Comparison of ENCODE assay signal across 18 cellular contexts in genomic region chr7:3510101-3511020, GRCh38.
DNase-seq lines count a peak whose midpoint lies in the region; ATAC-seq, FAIRE-seq and TF ChIP-seq lines count a peak whose summit lies in the region.
"Had no signal": no experiment of that assay in that cellular context is flagged by ENCODE, and none has a peak within 500 bp of the region (broad histone marks: within the 10 kb centered on the region; RNA-seq: fewer than 3 reads in every experiment).

No MANE protein-coding gene starts in this region.

- no peak overlapping the region for H3K27ac ChIP-seq in GM12878 (ENCODE audit: control insufficient read depth, insufficient read depth)
- H3K27ac ChIP-seq in PC-3 (ENCODE audit: low read length) = no peak overlapping the region
- H3K27ac ChIP-seq: lower lobe of right lung, transverse colon had no signal

- H3F3A ChIP-seq in PC-3 (ENCODE audit: low read length, unreplicated experiment) = no peaks in the 10 kb centered on the region

- H4K20me1 ChIP-seq in GM12878 (ENCODE audit: control insufficient read depth, insufficient read depth) (no peaks in the 10 kb centered on the region), PC-3 (ENCODE audit: low read length) (no peaks in the 10 kb centered on the region)

- intact Hi-C loops in GM12878 (cut with micrococcal nuclease; ENCODE audit: unreplicated experiment) = no loop called here
- intact Hi-C loops in activated CD8-positive, alpha-beta T cell treated with anti-CD3 and anti-CD28 coated beads for 36 hours (cut with micrococcal nuclease) = no loop called here
- intact Hi-C loops in PC-3 (cut with micrococcal nuclease) = no loop called here

- H3K4me2 ChIP-seq in GM12878 (ENCODE audit: control insufficient read depth, insufficient read depth) = no peak overlapping the region
- no peak overlapping the region for H3K4me2 ChIP-seq in PC-3 (ENCODE audit: low read length)

- FAIRE-seq in GM12878 (lab: Jason Lieb, UNC) = no peak
- FAIRE-seq: GM19239 had no signal

- H3K27me3 ChIP-seq in GM12878 (replicated peaks in 1 of 2; ENCODE audit: control insufficient read depth in 2 of 2, insufficient read depth in 2 of 2, low read length in 1 of 2) (no peaks in the 10 kb centered on the region), PC-3 (ENCODE audit: low read length) (no peaks in the 10 kb centered on the region)
- H3K27me3 ChIP-seq: transverse colon had no signal

- RAD21 ChIA-PET in GM12878 (lab: Charles Lee; ENCODE audit: unreplicated experiment) = no interaction called here

- peaks cover 14% of the 10 kb centered on the region for H3K9me3 Mint-ChIP-seq in activated CD8-positive, alpha-beta T cell treated with anti-CD3 and anti-CD28 coated beads for 36 hours
- peaks cover 72% of the 10 kb centered on the region for H3K9me3 Mint-ChIP-seq in HFFc6

- no peak overlapping the region for H3K4me3 ChIP-seq in GM12878
- no peak overlapping the region for H3K4me3 ChIP-seq in PC-3 (ENCODE audit: low read length)
- H3K4me3 ChIP-seq: lower lobe of right lung, transverse colon had no signal

- no TSS peak for BruUV-seq in GM12878 (replicated peaks; lab: Mats Ljungman, UMichigan)
- BruUV-seq in PC-3 (replicated peaks; lab: Mats Ljungman, UMichigan) = no TSS peak

- peaks cover 1% of the 10 kb centered on the region for H3K36me3 Mint-ChIP-seq in activated CD8-positive, alpha-beta T cell treated with anti-CD3 and anti-CD28 coated beads for 36 hours (ENCODE audit: low read depth)
- 0 out of 2 replicates have a peak, but pooled peaks cover 6% of the 10 kb centered on the region for H3K36me3 Mint-ChIP-seq in HFFc6 (ENCODE audit: low read depth)
- H3K36me3 Mint-ChIP-seq: activated naive CD4-positive, alpha-beta T cell treated with anti-CD3 and anti-CD28 coated beads, Interleukin-2, amount 10 ng/mL, durations not matched to agents 7 days and 5 days had no signal

- H2AFZ ChIP-seq in GM12878 (ENCODE audit: control insufficient read depth, low read depth, low read length) (no peak overlapping the region), PC-3 (ENCODE audit: low read length) (no peak overlapping the region)

- TF ChIP-seq CTCF in GM12878 (IDR thresholded peaks at IDR 0.05 in 2 of 3, conservative IDR thresholded peaks at IDR 0.05 in 1 of 3; ENCODE audit: control insufficient read depth in 2 of 3, extremely low read depth in 1 of 3, insufficient read depth in 1 of 3, low read depth in 3 of 3, low read length in 3 of 3) (no peak), HFFc6 (IDR thresholded peaks at IDR 0.05) (no peak), PC-3 (conservative IDR thresholded peaks at IDR 0.05; ENCODE audit: low read depth, low read length) (no peak)
- no peak for TF ChIP-seq CTCF in activated CD8-positive, alpha-beta T cell treated with anti-CD3 and anti-CD28 coated beads for 36 hours (IDR thresholded peaks at IDR 0.05)

- POLR2A ChIA-PET in GM12878 (lab: Charles Lee) (no interaction called here), PC-3 (lab: Charles Lee; ENCODE audit: unreplicated experiment) (no interaction called here)
- POLR2A ChIA-PET in activated CD8-positive, alpha-beta T cell treated with anti-CD3 and anti-CD28 coated beads for 36 hours (lab: Charles Lee) = no interaction called here

- in situ Hi-C loops in GM12878 (cut with MboI) = no loop called here

- peak; percentile 64 for ATAC-seq in GM12878
- ATAC-seq in activated CD8-positive, alpha-beta T cell treated with anti-CD3 and anti-CD28 coated beads for 36 hours = no peak
- no peak for ATAC-seq in PC-3
- ATAC-seq: effector memory CD8-positive, alpha-beta T cell; lower lobe of right lung; natural killer cell treated with Interleukin-12 subunit alpha and Interleukin-12 subunit beta and Interleukin-15 and Interleukin-18, amount 100 ng/mL, for 72 hours had no signal

- CTCF ChIA-PET in GM12878 (lab: Yijun Ruan, JAX) = no interaction called here
- CTCF ChIA-PET in activated CD8-positive, alpha-beta T cell treated with anti-CD3 and anti-CD28 coated beads for 36 hours (lab: Charles Lee) = no interaction called here
- CTCF ChIA-PET in PC-3 (lab: Charles Lee) = no interaction called here

- no peak overlapping the region for H3K4me3 Mint-ChIP-seq in activated CD8-positive, alpha-beta T cell treated with anti-CD3 and anti-CD28 coated beads for 36 hours
- no peak overlapping the region for H3K4me3 Mint-ChIP-seq in HFFc6
- H3K4me3 Mint-ChIP-seq: activated naive CD4-positive, alpha-beta T cell treated with anti-CD3 and anti-CD28 coated beads, Interleukin-2, amount 10 ng/mL, durations not matched to agents 7 days and 5 days; effector memory CD8-positive, alpha-beta T cell; natural killer cell treated with Interleukin-12 subunit alpha and Interleukin-12 subunit beta and Interleukin-15 and Interleukin-18, amount 100 ng/mL, for 72 hours had no signal

- H3K9me3 ChIP-seq in GM12878 (replicated peaks; ENCODE audit: control insufficient read depth, insufficient read depth, low read length) (no peaks in the 10 kb centered on the region), PC-3 (ENCODE audit: low read length) (peaks cover 4% of the 10 kb centered on the region; the same call in 1 of the 2 replicates)

- H3K4me1 ChIP-seq in GM12878 (ENCODE audit: control insufficient read depth, insufficient read depth, low read length) (no peaks in the 10 kb centered on the region), PC-3 (ENCODE audit: insufficient read depth, low read length) (no peaks in the 10 kb centered on the region)
- H3K4me1 ChIP-seq: lower lobe of right lung, transverse colon had no signal

- WGBS in GM12878 (ENCODE audit: insufficient coverage, insufficient replicate concordance, low lambda C conversion rate, missing lambda C conversion rate) = 27% methylated on average over 11 of the region's 11 CpGs

- H3K36me3 ChIP-seq in GM12878 (ENCODE audit: control insufficient read depth in 2 of 2, insufficient read depth in 2 of 2, low read length in 1 of 2) (no peaks in the 10 kb centered on the region), PC-3 (ENCODE audit: low read depth, low read length) (no peaks in the 10 kb centered on the region)
- H3K36me3 ChIP-seq: lower lobe of right lung, transverse colon had no signal

- TF ChIP-seq EP300 in GM12878 (IDR thresholded peaks at IDR 0.05; ENCODE audit: borderline replicate concordance in 1 of 2, control insufficient read depth in 1 of 2, low read depth in 2 of 2, low read length in 2 of 2) = no peak

- no peaks in the 10 kb centered on the region for H3K9me2 ChIP-seq in PC-3 (replicated peaks; ENCODE audit: low read length)

- SMC1A ChIA-PET in GM12878 (lab: Charles Lee; ENCODE audit: uncharacterized antibody, unreplicated experiment) = no interaction called here

- H3K79me2 ChIP-seq in GM12878 (ENCODE audit: control insufficient read depth, insufficient read depth, low read length) = no peaks in the 10 kb centered on the region
- no peaks in the 10 kb centered on the region for H3K79me2 ChIP-seq in PC-3 (ENCODE audit: low read length)

- no peak for TF ChIP-seq RAD21 in GM12878 (IDR thresholded peaks at IDR 0.05; ENCODE audit: insufficient read depth, low read depth, low read length)

- H3K27me3 Mint-ChIP-seq in activated CD8-positive, alpha-beta T cell treated with anti-CD3 and anti-CD28 coated beads for 36 hours = peaks cover 3% of the 10 kb centered on the region
- no peaks in the 10 kb centered on the region for H3K27me3 Mint-ChIP-seq in HFFc6 (ENCODE audit: insufficient read depth)
- H3K27me3 Mint-ChIP-seq: activated naive CD4-positive, alpha-beta T cell treated with anti-CD3 and anti-CD28 coated beads, Interleukin-2, amount 10 ng/mL, durations not matched to agents 7 days and 5 days had no signal

- no peak overlapping the region for H3K27ac Mint-ChIP-seq in activated CD8-positive, alpha-beta T cell treated with anti-CD3 and anti-CD28 coated beads for 36 hours
- H3K27ac Mint-ChIP-seq in HFFc6 = no peak overlapping the region
- H3K27ac Mint-ChIP-seq: activated naive CD4-positive, alpha-beta T cell treated with anti-CD3 and anti-CD28 coated beads, Interleukin-2, amount 10 ng/mL, durations not matched to agents 7 days and 5 days; effector memory CD8-positive, alpha-beta T cell; natural killer cell treated with Interleukin-12 subunit alpha and Interleukin-12 subunit beta and Interleukin-15 and Interleukin-18, amount 100 ng/mL, for 72 hours had no signal

- TF ChIP-seq POLR2A in GM12878 (IDR thresholded peaks at IDR 0.05; ENCODE audit: low read depth, low read length) = no peak

- no peaks in the 10 kb centered on the region for H3K4me1 Mint-ChIP-seq in activated CD8-positive, alpha-beta T cell treated with anti-CD3 and anti-CD28 coated beads for 36 hours (ENCODE audit: low read depth)
- no peaks in the 10 kb centered on the region for H3K4me1 Mint-ChIP-seq in HFFc6 (ENCODE audit: low read depth)
- H3K4me1 Mint-ChIP-seq: activated naive CD4-positive, alpha-beta T cell treated with anti-CD3 and anti-CD28 coated beads, Interleukin-2, amount 10 ng/mL, durations not matched to agents 7 days and 5 days had no signal

- H3K9ac ChIP-seq in GM12878 (ENCODE audit: control insufficient read depth, insufficient read depth, low read length) (no peak overlapping the region), PC-3 (ENCODE audit: low read length) (no peak overlapping the region)

- DNase-seq in SIG-M5 treated with dmso at 0.1 percent for 504 hours (lab: John Stamatoyannopoulos, UW; ENCODE audit: unreplicated experiment) (peak; percentile 8), SIG-M5 (lab: John Stamatoyannopoulos, UW) (no peak), MV-4-11 (lab: John Stamatoyannopoulos, UW) (peak; percentile 80), GM12878 (ENCODE audit: low read depth, low spot score) (no peak), HFFc6 (no peak), HT-29 (ENCODE audit: low spot score) (no peak), PC-3 (no peak)
- DNase-seq in activated CD8-positive, alpha-beta T cell treated with anti-CD3 and anti-CD28 coated beads for 36 hours = no peak
- DNase-seq: 8988T; activated CD8-positive, alpha-beta memory T cell treated with anti-CD3 and anti-CD28 coated beads, Interleukin-2, amount 50 U/mL, for 4 hours; activated naive CD4-positive, alpha-beta T cell treated with anti-CD3 and anti-CD28 coated beads, Interleukin-2, amount 10 ng/mL, durations not matched to agents 7 days and 5 days; effector memory CD8-positive, alpha-beta T cell; lower lobe of right lung; OCI-M1; stimulated activated CD4-positive, alpha-beta T cell treated with anti-CD3 and anti-CD28 coated beads, Interleukin-1b, Interleukin-23, amount 100 ng/mL, for 48 hours; transverse colon had no signal

TF ChIP-seq in GM12878, 131 proteins besides CTCF, POLR2A, EP300 and RAD21 (continues in another document):
- peak; percentile 67 for TF ChIP-seq RUNX3 (IDR thresholded peaks at IDR 0.05; ENCODE audit: low read length)

Comparison
In these comparisons a context has a peak if more than half of its experiments do, and no peak if none do; other contexts are left out.
1. DNase-seq: peak in SIG-M5 treated with dmso at 0.1 percent for 504 hours (single experiment) and MV-4-11 (single experiment); none in SIG-M5 (single experiment), GM12878 (single experiment), activated CD8-positive, alpha-beta T cell treated with anti-CD3 and anti-CD28 coated beads for 36 hours (single experiment), HFFc6 (single experiment), HT-29 (single experiment) and PC-3 (single experiment).